22 cellular contexts compared by ENCODE assay signal in the genomic region with DNA sequence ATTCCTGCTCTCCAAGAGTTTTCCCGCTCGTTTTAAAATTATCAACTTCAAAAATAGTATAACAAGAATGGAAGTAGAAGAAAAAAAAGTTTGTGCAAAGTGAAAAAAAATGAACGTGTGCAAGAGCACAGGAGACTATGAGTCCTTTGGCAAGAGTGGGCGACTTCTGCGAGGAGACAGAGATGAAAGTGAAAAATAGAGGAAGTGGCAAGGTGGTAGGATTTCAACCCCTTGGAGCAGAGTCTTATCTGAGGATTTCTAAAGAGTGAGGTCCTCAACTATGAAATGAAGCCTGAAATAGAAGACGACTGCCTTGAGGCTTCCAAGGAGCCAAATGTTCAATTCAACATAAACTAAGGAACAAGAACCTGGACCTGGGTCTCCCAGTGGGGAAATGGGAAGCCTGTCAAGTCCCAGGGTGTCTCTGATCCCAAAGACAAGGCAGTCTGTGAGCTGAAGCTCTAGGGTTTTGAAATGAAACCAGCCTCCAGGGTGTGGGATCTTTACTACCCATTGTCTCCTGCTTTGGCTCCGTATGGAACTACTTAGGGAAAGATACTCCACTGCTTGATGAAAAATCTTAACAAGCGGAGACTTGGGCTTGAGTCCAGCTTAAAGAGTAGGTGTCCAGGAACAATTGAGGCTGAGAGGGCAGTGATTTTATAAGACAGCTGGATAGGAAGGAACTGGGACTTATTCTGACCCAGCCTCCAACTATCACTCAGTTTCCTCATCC. TPM values are rescaled to one million over a fixed set of nuclear protein-coding genes. Genes with fewer than 3 reads are reported as not detected.
DNase-seq lines count a peak whose midpoint lies in the region; ATAC-seq lines count a peak whose summit lies in the region.
"Had no signal": no experiment of that assay in that cellular context is flagged by ENCODE, and none has a peak within 500 bp of the region (broad histone marks: within the 10 kb centered on the region; RNA-seq: fewer than 3 reads in every experiment).

No MANE protein-coding gene starts in this region.

- DNase-seq in KBM-7 (peak; percentile 35), RPMI7951 (ENCODE audit: low read depth) (peak; percentile 26), dermis blood vessel endothelial cell (peak; percentile 35), T1000 (lab: John Stamatoyannopoulos, UW) (no peak)
- DNase-seq in activated naive CD4-positive, alpha-beta T cell treated with anti-CD3 and anti-CD28 coated beads, Interleukin-2, amount 50 U/mL, for 72 hours (ENCODE audit: low spot score in 2 of 2) = no peak
- DNase-seq: activated CD4-positive, alpha-beta memory T cell treated with anti-CD3 and anti-CD28 coated beads for 36 hours; activated CD4-positive, CD25-positive, alpha-beta regulatory T cell; activated effector memory CD4-positive, alpha-beta T cell treated with Interleukin-2 at 50 U/mL for 16 hours; activated naive CD8-positive, alpha-beta T cell treated with anti-CD3 and anti-CD28 coated beads, Interleukin-2, amount 10 ng/mL, durations not matched to agents 7 days and 5 days; CD4-positive, CD25-positive, alpha-beta regulatory T cell; foreskin melanocyte; H7; left colon; mesendoderm; NCI-H1417; nucleus accumbens; stimulated activated CD4-positive, alpha-beta T cell treated with anti-CD3 and anti-CD28 coated beads, Interleukin-1b, Interleukin-23, amount 100 ng/mL, for 48 hours; transverse colon had no signal

- ATAC-seq in GM18858 (IDR thresholded peaks at IDR 0.05; ENCODE audit: unreplicated experiment) (no peak), GM19328 (IDR thresholded peaks at IDR 0.05; ENCODE audit: unreplicated experiment) (no peak)
- no peak for ATAC-seq in activated naive CD4-positive, alpha-beta T cell treated with anti-CD3 and anti-CD28 coated beads, Interleukin-2, amount 50 U/mL, for 72 hours
- ATAC-seq: HepG2, left colon, Panc1 had no signal

- H3K36me3 Mint-ChIP-seq in activated naive CD4-positive, alpha-beta T cell treated with anti-CD3 and anti-CD28 coated beads, Interleukin-2, amount 50 U/mL, for 72 hours = no peaks in the 10 kb centered on the region
- H3K36me3 Mint-ChIP-seq: activated CD4-positive, alpha-beta memory T cell treated with anti-CD3 and anti-CD28 coated beads for 36 hours; activated naive CD8-positive, alpha-beta T cell treated with anti-CD3 and anti-CD28 coated beads, Interleukin-2, amount 10 ng/mL, durations not matched to agents 7 days and 5 days; CD4-positive, CD25-positive, alpha-beta regulatory T cell had no signal

- no peaks in the 10 kb centered on the region for H3K9me3 Mint-ChIP-seq in activated naive CD4-positive, alpha-beta T cell treated with anti-CD3 and anti-CD28 coated beads, Interleukin-2, amount 50 U/mL, for 72 hours
- H3K9me3 Mint-ChIP-seq: activated CD4-positive, alpha-beta memory T cell treated with anti-CD3 and anti-CD28 coated beads for 36 hours; activated naive CD8-positive, alpha-beta T cell treated with anti-CD3 and anti-CD28 coated beads, Interleukin-2, amount 10 ng/mL, durations not matched to agents 7 days and 5 days had no signal

- no peak overlapping the region for H3K27ac Mint-ChIP-seq in activated naive CD4-positive, alpha-beta T cell treated with anti-CD3 and anti-CD28 coated beads, Interleukin-2, amount 50 U/mL, for 72 hours
- H3K27ac Mint-ChIP-seq: activated CD4-positive, alpha-beta memory T cell treated with anti-CD3 and anti-CD28 coated beads for 36 hours; activated naive CD8-positive, alpha-beta T cell treated with anti-CD3 and anti-CD28 coated beads, Interleukin-2, amount 10 ng/mL, durations not matched to agents 7 days and 5 days; CD4-positive, CD25-positive, alpha-beta regulatory T cell had no signal

- in situ Hi-C loops in KBM-7 (cut with MboI; ENCODE audit: low pct_unique_long_range_greater_than_20kb, low sequenced_read_pairs) = no loop called here

RNA-seq across cellular contexts. Expression of a gene that starts 4.8 kb away (rescaled TPM):
- 5.2 and 7.7 TPM in 2 replicates for total RNA-seq in RPMI7951 (2014; rRNA removed; shearing (Covaris generic))
- total RNA-seq in dermis blood vessel endothelial cell = 19.2 and 37.4 TPM in 2 replicates
- not detected for total RNA-seq in activated naive CD4-positive, alpha-beta T cell treated with anti-CD3 and anti-CD28 coated beads, Interleukin-2, amount 50 U/mL, for 72 hours
- total RNA-seq: activated CD4-positive, alpha-beta memory T cell treated with anti-CD3 and anti-CD28 coated beads for 36 hours; activated naive CD8-positive, alpha-beta T cell treated with anti-CD3 and anti-CD28 coated beads, Interleukin-2, amount 10 ng/mL, durations not matched to agents 7 days and 5 days; CD4-positive, CD25-positive, alpha-beta regulatory T cell; HepG2 had no signal

Comparison
In these comparisons a context has a peak if more than half of its experiments do, and no peak if none do; other contexts are left out.
1. DNase-seq: peak in KBM-7 (single experiment), RPMI7951 (single experiment) and dermis blood vessel endothelial cell (single experiment); none in activated naive CD4-positive, alpha-beta T cell treated with anti-CD3 and anti-CD28 coated beads, Interleukin-2, amount 50 U/mL, for 72 hours (0 of 2) and T1000 (single experiment).